ENCODE assay signal across 8 cellular contexts in the genomic region with DNA sequence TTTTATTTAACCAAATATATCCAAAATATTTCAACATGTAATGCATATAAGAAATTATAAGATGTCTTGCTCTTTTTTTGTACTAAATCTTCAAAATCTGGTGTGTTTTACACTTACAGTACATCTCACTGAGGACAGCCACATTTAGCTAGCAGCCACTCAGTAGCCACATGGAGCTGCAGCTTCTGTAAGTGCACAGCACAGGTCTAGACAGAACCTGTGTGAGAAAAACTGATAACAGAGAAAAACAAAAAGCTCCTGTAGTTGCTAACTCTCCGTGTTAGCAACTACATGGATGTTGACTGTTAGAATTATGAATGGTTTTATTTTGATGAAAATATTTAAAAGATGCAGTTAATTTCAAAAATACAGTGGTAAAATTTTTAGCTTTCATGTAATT. TPM values are rescaled to one million over a fixed set of nuclear protein-coding genes. Genes with fewer than 3 reads are reported as not detected.
"Had no signal": no experiment of that assay in that cellular context is flagged by ENCODE, and none has a peak within 500 bp of the region (broad histone marks: within the 10 kb centered on the region; RNA-seq: fewer than 3 reads in every experiment).

No MANE protein-coding gene starts in this region.

- FAIRE-seq: GM12878, GM12891, GM12892, GM18507, GM19239 had no signal

- DNase-seq: GDM1, GF-D8 had no signal

- H3K4me3 ChIP-seq: GM12878 had no signal

- ATAC-seq: GM12878 had no signal

RNA-seq across cellular contexts. Expression of gene SCGB1A1, which starts 59.4 kb away (rescaled TPM):
- total RNA-seq: G401, GM12878 had no signal
- polyA plus RNA-seq: GM12878 had no signal
